28 cellular contexts compared by ENCODE assay signal in genomic region chr12:124228050-124228711, GRCh38.
DNase-seq lines count a peak whose midpoint lies in the region; ATAC-seq, FAIRE-seq and TF ChIP-seq lines count a peak whose summit lies in the region.
"Had no signal": no experiment of that assay in that cellular context is flagged by ENCODE, and none has a peak within 500 bp of the region (broad histone marks: within the 10 kb centered on the region; RNA-seq: fewer than 3 reads in every experiment).

No MANE protein-coding gene starts in this region.

- no peaks in the 10 kb centered on the region for H3K36me3 Mint-ChIP-seq in immature natural killer cell
- H3K36me3 Mint-ChIP-seq: CD4-positive, CD25-positive, alpha-beta regulatory T cell; natural killer cell treated with Interleukin-12 subunit alpha and Interleukin-12 subunit beta and Interleukin-15 and Interleukin-18, amount 100 ng/mL, for 72 hours had no signal

- no peak for TF ChIP-seq POLR2A in K562 (conservative IDR thresholded peaks at IDR 0.05)

- H3K27me3 ChIP-seq in K562 (ENCODE audit: control insufficient read depth in 2 of 2, insufficient read depth in 2 of 2, low read length in 2 of 2): peaks cover 35 to 64% of the 10 kb centered on the region in 2 experiments
- H3K27me3 ChIP-seq: colonic mucosa, MG63, ovary, upper lobe of right lung had no signal

- no peak overlapping the region for H3K4me2 ChIP-seq in K562 (ENCODE audit: insufficient read depth, low read length)
- H3K4me2 ChIP-seq: KMS-11 had no signal

- BruUV-seq in K562 (replicated peaks; lab: Mats Ljungman, UMichigan): no TSS peak

- TF ChIP-seq EP300 in K562 (IDR thresholded peaks at IDR 0.05; ENCODE audit: low read length): no peak; the same call in 1 of the 2 replicates

- no peaks in the 10 kb centered on the region for H3K79me2 ChIP-seq in K562 (ENCODE audit: control insufficient read depth, insufficient read depth, low read length)

- peak overlapping the region in 1 of 6 donors; percentile 31 for H3K27ac Mint-ChIP-seq in immature natural killer cell
- H3K27ac Mint-ChIP-seq: CD4-positive, CD25-positive, alpha-beta regulatory T cell; natural killer cell treated with Interleukin-12 subunit alpha and Interleukin-12 subunit beta and Interleukin-15 and Interleukin-18, amount 100 ng/mL, for 72 hours had no signal

- no peak for FAIRE-seq in K562 (lab: Jason Lieb, UNC)
- FAIRE-seq: HTR-8/SVneo had no signal

- H3K4me1 ChIP-seq in K562 (replicated peaks in 1 of 2; ENCODE audit: control insufficient read depth in 2 of 2, insufficient read depth in 2 of 2, low read length in 2 of 2): peaks cover 0 to 8% of the 10 kb centered on the region in 2 experiments; a peak in 2 of 5 replicates

- H3K27ac ChIP-seq in K562 (ENCODE audit: extremely low read depth, low read depth, low read length): no peak overlapping the region
- H3K27ac ChIP-seq: colonic mucosa, KMS-11, ovary, upper lobe of right lung, WERI-Rb-1 had no signal

- H3K9ac ChIP-seq in K562 (ENCODE audit: insufficient read depth in 1 of 2, low read depth in 2 of 2, low read length in 2 of 2): no peak overlapping the region
- H3K9ac ChIP-seq: KMS-11 had no signal

- CTCF ChIA-PET in K562 (lab: Yijun Ruan, JAX; ENCODE audit: low intra/inter-chr PET ratio): no interaction called here

- no peaks in the 10 kb centered on the region for H3K9me1 ChIP-seq in K562 (ENCODE audit: control insufficient read depth, insufficient read depth, low read length)

- in situ Hi-C loops in K562 (cut with MboI): no loop called here

- no peaks in the 10 kb centered on the region for H3K9me3 ChIP-seq in K562 (replicated peaks; ENCODE audit: control insufficient read depth, insufficient read depth, low read depth, low read length)
- H3K9me3 ChIP-seq: colonic mucosa, ovary, upper lobe of right lung had no signal

- ATAC-seq in K562 (peak; percentile 59), HG03097 (IDR thresholded peaks at IDR 0.05; ENCODE audit: low FRiP score, unreplicated experiment) (no peak)
- ATAC-seq: left colon; natural killer cell treated with Interleukin-12 subunit alpha and Interleukin-12 subunit beta and Interleukin-15 and Interleukin-18, amount 100 ng/mL, for 72 hours; upper lobe of right lung had no signal

- no peak for TF ChIP-seq CTCF in K562 (IDR thresholded peaks at IDR 0.05 in 2 of 3, conservative IDR thresholded peaks at IDR 0.05 in 1 of 3; ENCODE audit: insufficient read depth in 2 of 3, low read depth in 1 of 3, low read length in 3 of 3)

- H2AFZ ChIP-seq in K562 (ENCODE audit: low read depth, low read length): no peak overlapping the region

- H3K27me3 Mint-ChIP-seq in immature natural killer cell (ENCODE audit: low read depth in 3 of 3): peaks cover 5 to 12% (median 9%) of the 10 kb centered on the region in 3 donors

- no peak overlapping the region for H3K4me3 ChIP-seq in K562
- H3K4me3 ChIP-seq: colonic mucosa, MG63, ovary, upper lobe of right lung had no signal

- peak; percentile 7 for DNase-seq in NK-92 treated with Interleukin-12 subunit alpha and Interleukin-12 subunit beta, amount 100 ng/mL, for 24 hours (lab: John Stamatoyannopoulos, UW)
- no peak for DNase-seq in NK-92 (lab: John Stamatoyannopoulos, UW; ENCODE audit: unreplicated experiment)
- peak; percentile 9 for DNase-seq in stimulated activated CD4-positive, alpha-beta T cell treated with anti-CD3 and anti-CD28 coated beads, Interleukin-15, amount 100 ng/mL, for 24 hours
- no peak for DNase-seq in stimulated activated CD4-positive, alpha-beta T cell treated with anti-CD3 and anti-CD28 coated beads, Interleukin-4, amount 100 ng/mL, for 4 hours
- DNase-seq in K562 (ENCODE audit: extremely low read depth in 1 of 4, low spot score in 3 of 4): no peak
- no peak for DNase-seq in immature natural killer cell
- DNase-seq in NCI-H526 treated with DMSO at 0.1 percent for 48 hours (lab: John Stamatoyannopoulos, UW): no peak
- DNase-seq: 8988T; activated CD4-positive, alpha-beta T cell treated with anti-CD3 and anti-CD28 coated beads, Interleukin-2, amount 50 U/mL, for 4 hours; Calu3; CD4-positive, CD25-positive, alpha-beta regulatory T cell; colonic mucosa; DMS79 treated with DMSO at 0.1 percent for 48 hours; effector CD8-positive, alpha-beta T cell; GF-D8; hippocampal formation; left colon; MG63; NCI-H1436; NCI-H226; ovary; stimulated activated naive CD4-positive, alpha-beta T cell; upper lobe of right lung; WERI-Rb-1 had no signal

- intact Hi-C loops in K562 (cut with micrococcal nuclease): no loop called here

- no peaks in the 10 kb centered on the region; the same call in none of the 2 replicates for H4K20me1 ChIP-seq in K562 (replicated peaks; ENCODE audit: control insufficient read depth, insufficient read depth, low read length)

- 10% methylated on average over 22 of the region's 22 CpGs for WGBS in K562 (ENCODE audit: insufficient coverage, low coverage, missing lambda C conversion rate)

- H3K9me3 Mint-ChIP-seq in immature natural killer cell: peaks cover 0 to 6% (median 0%) of the 10 kb centered on the region in 6 donors
- H3K9me3 Mint-ChIP-seq: natural killer cell treated with Interleukin-12 subunit alpha and Interleukin-12 subunit beta and Interleukin-15 and Interleukin-18, amount 100 ng/mL, for 72 hours had no signal

- POLR2A ChIA-PET in K562 (lab: Yijun Ruan, JAX): interaction anchor here (0.6 kb wide), 1 partner anchor 652 kb away, joined by 3 read pairs; no protein-coding TSS in a partner anchor

- TF ChIP-seq RAD21 in K562 (CRISPR knock-in tag; conservative IDR thresholded peaks at IDR 0.05 in 1 of 2, IDR thresholded peaks at IDR 0.05 in 1 of 2): no peak

- peaks cover 0 to 13% of the 10 kb centered on the region in 2 donors for H3K4me1 Mint-ChIP-seq in immature natural killer cell
- H3K4me1 Mint-ChIP-seq: CD4-positive, CD25-positive, alpha-beta regulatory T cell had no signal

- no peaks in the 10 kb centered on the region for H3K36me3 ChIP-seq in K562 (ENCODE audit: control insufficient read depth, insufficient read depth, low read length)
- H3K36me3 ChIP-seq: colonic mucosa, MG63, ovary, upper lobe of right lung, WERI-Rb-1 had no signal

- no peak overlapping the region for H3K4me3 Mint-ChIP-seq in immature natural killer cell
- H3K4me3 Mint-ChIP-seq: CD4-positive, CD25-positive, alpha-beta regulatory T cell; natural killer cell treated with Interleukin-12 subunit alpha and Interleukin-12 subunit beta and Interleukin-15 and Interleukin-18, amount 100 ng/mL, for 72 hours had no signal

TF ChIP-seq in K562, 482 proteins besides CTCF, POLR2A, EP300 and RAD21 (continues in another document):
- TF ChIP-seq PML (IDR thresholded peaks at IDR 0.05; ENCODE audit: low read length) (no peak), CBFA2T2 (conservative IDR thresholded peaks at IDR 0.05) (no peak), REST (CRISPR knock-in tag; IDR thresholded peaks at IDR 0.05; ENCODE audit: low read depth) (no peak), RAD51 (IDR thresholded peaks at IDR 0.05; ENCODE audit: borderline replicate concordance, low read depth) (peak; percentile 56), ZNF277 (CRISPR knock-in tag; IDR thresholded peaks at IDR 0.05; ENCODE audit: borderline replicate concordance) (no peak), HES1 (IDR thresholded peaks at IDR 0.05; ENCODE audit: low read depth) (no peak), RBFOX2 (IDR thresholded peaks at IDR 0.05; ENCODE audit: low read depth, low read length) (peak; percentile 44; the same call in 1 of the 2 replicates), KLF6 (CRISPR knock-in tag; IDR thresholded peaks at IDR 0.05; ENCODE audit: borderline replicate concordance) (peak; percentile 27; the same call in 1 of the 2 replicates), SRSF9 (IDR thresholded peaks at IDR 0.05; ENCODE audit: borderline replicate concordance, low read depth, low read length) (no peak), HDAC8 (tag; IDR thresholded peaks at IDR 0.05) (0 out of 2 replicates have a peak, but pooled peaks have one; percentile 33), KHSRP (IDR thresholded peaks at IDR 0.05) (no peak), XRCC3 (IDR thresholded peaks at IDR 0.05) (no peak)

Comparison
In these comparisons a context has a peak if more than half of its experiments do, and no peak if none do; other contexts are left out.
1. DNase-seq: peak in NK-92 treated with Interleukin-12 subunit alpha and Interleukin-12 subunit beta, amount 100 ng/mL, for 24 hours (single experiment) and stimulated activated CD4-positive, alpha-beta T cell treated with anti-CD3 and anti-CD28 coated beads, Interleukin-15, amount 100 ng/mL, for 24 hours (single experiment); none in NK-92 (single experiment), stimulated activated CD4-positive, alpha-beta T cell treated with anti-CD3 and anti-CD28 coated beads, Interleukin-4, amount 100 ng/mL, for 4 hours (0 of 2), K562 (0 of 4), immature natural killer cell (0 of 3) and NCI-H526 treated with DMSO at 0.1 percent for 48 hours (single experiment).